14 cellular contexts compared by ENCODE assay signal in the genomic region with DNA sequence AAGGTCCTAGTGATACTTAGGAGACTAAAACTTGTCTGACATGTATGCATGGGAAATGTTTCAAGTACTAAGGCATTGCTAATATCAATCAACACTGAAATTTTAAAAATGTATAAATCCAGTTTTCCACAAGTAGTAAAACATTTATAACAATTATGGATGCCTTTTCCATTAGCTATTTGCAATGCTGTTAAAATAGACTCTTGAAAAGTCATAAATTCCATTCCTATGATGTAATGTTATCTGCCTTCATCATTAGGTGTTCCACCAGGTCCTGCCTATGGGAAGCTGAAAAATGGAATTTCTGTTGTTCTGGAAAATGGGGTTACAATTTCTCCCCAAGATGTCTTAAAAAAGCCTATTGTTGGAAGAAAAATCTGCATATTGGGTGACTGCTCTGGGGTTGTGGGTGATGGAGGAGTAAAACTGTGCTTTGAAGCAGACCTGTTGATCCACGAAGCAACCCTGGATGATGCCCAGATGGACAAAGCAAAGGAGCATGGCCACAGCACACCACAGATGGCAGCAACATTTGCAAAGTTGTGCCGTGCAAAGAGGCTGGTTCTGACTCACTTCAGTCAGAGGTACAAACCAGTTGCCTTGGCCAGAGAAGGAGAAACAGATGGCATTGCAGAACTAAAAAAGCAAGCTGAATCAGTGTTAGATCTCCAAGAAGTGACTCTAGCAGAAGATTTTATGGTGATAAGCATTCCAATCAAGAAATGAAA. TPM values are rescaled to one million over a fixed set of nuclear protein-coding genes. Genes with fewer than 3 reads are reported as not detected.
A peak's percentile ranks its signal among the peaks of the same experiment; 100 is the strongest.
DNase-seq lines count a peak whose midpoint lies in the region; ATAC-seq and TF ChIP-seq lines count a peak whose summit lies in the region.
"Had no signal": no experiment of that assay in that cellular context is flagged by ENCODE, and none has a peak within 500 bp of the region (broad histone marks: within the 10 kb centered on the region; RNA-seq: fewer than 3 reads in every experiment).

No MANE protein-coding gene starts in this region.

- H3K27ac Mint-ChIP-seq in activated T-helper 17 cell treated with anti-CD3 and anti-CD28 coated beads, Interleukin-2, amount 50 U/mL, for 72 hours, result no peak overlapping the region
- H3K27ac Mint-ChIP-seq: effector memory CD8-positive, alpha-beta T cell had no signal

- H3K27me3 Mint-ChIP-seq in activated T-helper 17 cell treated with anti-CD3 and anti-CD28 coated beads, Interleukin-2, amount 50 U/mL, for 72 hours, result no peaks in the 10 kb centered on the region
- H3K27me3 Mint-ChIP-seq: effector memory CD8-positive, alpha-beta T cell had no signal

- H3K36me3 ChIP-seq in gastrocnemius medialis, result peaks cover 4 to 7% of the 10 kb centered on the region in 2 donors

- H3K27me3 ChIP-seq in gastrocnemius medialis, result no peaks in the 10 kb centered on the region
- H3K27me3 ChIP-seq: stomach had no signal

- H3K36me3 Mint-ChIP-seq in activated T-helper 17 cell treated with anti-CD3 and anti-CD28 coated beads, Interleukin-2, amount 50 U/mL, for 72 hours (ENCODE audit: low read depth), result peaks cover 29% of the 10 kb centered on the region

- H3K4me1 ChIP-seq in gastrocnemius medialis, result peaks cover 19 to 30% of the 10 kb centered on the region in 2 donors

- no peak for TF ChIP-seq CTCF in gastrocnemius medialis (IDR thresholded peaks at IDR 0.05 in 4 of 5, conservative IDR thresholded peaks at IDR 0.05 in 1 of 5)

- intact Hi-C loops in gastrocnemius medialis (cut with DNase I; ENCODE audit: low total_unique reads), result no loop called here

- peak; percentile 69 for DNase-seq in GM04503 (ENCODE audit: low read depth)
- DNase-seq in RPMI7951 (ENCODE audit: low read depth), result peak; percentile 80
- DNase-seq in fibroblast of peridontal ligament (ENCODE audit: extremely low read depth), result peak; percentile 55
- DNase-seq in gastrocnemius medialis, result peak; percentile 12 to 32
- DNase-seq in COLO668 (lab: John Stamatoyannopoulos, UW; ENCODE audit: unreplicated experiment), result no peak
- DNase-seq: effector memory CD8-positive, alpha-beta T cell; GOT3; NCI-H1436 treated with DMSO at 0.1 percent for 48 hours; stimulated activated CD4-positive, alpha-beta T cell treated with anti-CD3 and anti-CD28 coated beads, Interleukin-4, amount 100 ng/mL, for 1 hour; stomach had no signal

- H3K4me3 Mint-ChIP-seq in activated T-helper 17 cell treated with anti-CD3 and anti-CD28 coated beads, Interleukin-2, amount 50 U/mL, for 72 hours, result no peak overlapping the region
- H3K4me3 Mint-ChIP-seq: effector memory CD8-positive, alpha-beta T cell had no signal

- ATAC-seq in gastrocnemius medialis, result peak; percentile 67 to 85
- no peak for ATAC-seq in GM21360 (IDR thresholded peaks at IDR 0.05; ENCODE audit: unreplicated experiment)
- no peak for ATAC-seq in GM18909 (IDR thresholded peaks at IDR 0.05; ENCODE audit: poor library complexity, unreplicated experiment)
- ATAC-seq in activated T-helper 17 cell treated with anti-CD3 and anti-CD28 coated beads, Interleukin-2, amount 50 U/mL, for 72 hours (replicated peaks), result no peak
- ATAC-seq: effector memory CD8-positive, alpha-beta T cell had no signal

- no peaks in the 10 kb centered on the region for H3K9me3 Mint-ChIP-seq in activated T-helper 17 cell treated with anti-CD3 and anti-CD28 coated beads, Interleukin-2, amount 50 U/mL, for 72 hours
- H3K9me3 Mint-ChIP-seq: effector memory CD8-positive, alpha-beta T cell had no signal

- no peak for TF ChIP-seq POLR2A in gastrocnemius medialis (IDR thresholded peaks at IDR 0.05)

- no peaks in the 10 kb centered on the region for H3K4me1 Mint-ChIP-seq in activated T-helper 17 cell treated with anti-CD3 and anti-CD28 coated beads, Interleukin-2, amount 50 U/mL, for 72 hours

- H3K4me3 ChIP-seq in gastrocnemius medialis, result no peak overlapping the region
- H3K4me3 ChIP-seq: SK-N-MC, stomach had no signal

- H3K9me3 ChIP-seq in gastrocnemius medialis, result no peaks in the 10 kb centered on the region
- H3K9me3 ChIP-seq: stomach had no signal

- peak overlapping the region; percentile 36 to 56 (median 51) for H3K27ac ChIP-seq in gastrocnemius medialis
- H3K27ac ChIP-seq: SK-N-MC, stomach had no signal

- in situ Hi-C loops in gastrocnemius medialis (cut with MboI; ENCODE audit: low sequenced_read_pairs in 4 of 4), result no loop called here

RNA-seq across cellular contexts. Expression of a gene that starts 18.7 kb away (rescaled TPM):
- total RNA-seq in RPMI7951 (2014; rRNA removed; shearing (Covaris generic)), result 5.1 and 5.4 TPM in 2 replicates
- 10 to 100 TPM in 1 of 4 donors, 1 to 10 TPM in 3; 1.6 to 13.7 (median 4.0) TPM for total RNA-seq in gastrocnemius medialis
- 1 to 10 TPM; 1.1 to 3.5 TPM for total RNA-seq in activated T-helper 17 cell treated with anti-CD3 and anti-CD28 coated beads, Interleukin-2, amount 50 U/mL, for 72 hours

RNA-seq across cellular contexts. Expression of a gene that starts 43.5 kb away (rescaled TPM):
- 45.8 and 57.2 TPM in 2 replicates for total RNA-seq in RPMI7951 (2014; rRNA removed; shearing (Covaris generic))
- total RNA-seq in gastrocnemius medialis, result 100 to 1,000 TPM; 148 to 210 (median 168) TPM
- 10 to 100 TPM; 74.5 to 92.3 TPM for total RNA-seq in activated T-helper 17 cell treated with anti-CD3 and anti-CD28 coated beads, Interleukin-2, amount 50 U/mL, for 72 hours

Comparison
In these comparisons a context has a peak if more than half of its experiments do, and no peak if none do; other contexts are left out.
1. ATAC-seq: peak in gastrocnemius medialis (2 of 2); none in GM21360 (single experiment), GM18909 (single experiment) and activated T-helper 17 cell treated with anti-CD3 and anti-CD28 coated beads, Interleukin-2, amount 50 U/mL, for 72 hours (single experiment).